8 cellular contexts compared by ENCODE assay signal in the genomic region with DNA sequence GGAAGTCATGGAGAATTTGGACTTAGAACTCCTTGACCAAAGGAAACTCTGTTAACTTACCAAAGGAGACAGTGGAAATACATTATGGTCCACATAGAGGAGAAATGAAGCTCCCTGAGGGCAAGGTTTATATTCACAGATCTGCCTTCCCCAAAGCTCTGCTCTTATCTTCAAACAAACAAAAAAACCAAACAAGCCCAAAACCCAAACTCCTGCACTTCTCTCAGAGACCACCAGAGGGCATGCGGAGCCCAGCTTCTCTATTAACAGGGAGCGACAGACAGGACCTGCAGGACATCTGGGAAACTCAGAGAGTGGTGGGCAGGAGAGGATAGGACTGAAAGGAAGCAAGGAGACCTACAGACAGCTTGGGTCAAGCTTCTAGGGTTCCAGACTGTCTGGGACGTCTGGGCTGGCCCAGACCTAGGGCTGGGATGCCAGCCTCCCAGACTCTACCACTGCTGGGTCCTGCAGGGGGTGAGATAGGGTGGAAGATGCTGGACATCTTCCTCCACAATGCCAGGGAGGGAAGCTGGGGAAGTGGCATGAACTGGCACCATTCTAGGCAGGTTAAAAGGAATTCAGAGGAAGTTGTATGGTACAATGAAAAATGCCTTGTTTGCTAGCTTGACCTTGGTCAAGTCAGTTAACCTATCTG. TPM values are rescaled to one million over a fixed set of nuclear protein-coding genes. Genes with fewer than 3 reads are reported as not detected.
DNase-seq lines count a peak whose midpoint lies in the region; ATAC-seq, FAIRE-seq and TF ChIP-seq lines count a peak whose summit lies in the region.

No MANE protein-coding gene starts in this region.

- H3K36me3 ChIP-seq in CD8-positive, alpha-beta memory T cell (ENCODE audit: insufficient read depth, low read length) = no peaks in the 10 kb centered on the region
- peaks cover 9% of the 10 kb centered on the region for H3K36me3 ChIP-seq in OCI-LY3 (replicated peaks; ENCODE audit: low read depth, low read length)
- H3K36me3 ChIP-seq in esophagus muscularis mucosa = no peaks in the 10 kb centered on the region
- H3K36me3 ChIP-seq in tibial nerve = peaks cover 0 to 21% (median 0%) of the 10 kb centered on the region in 3 donors

- no peak overlapping the region for H2AFZ ChIP-seq in OCI-LY3 (ENCODE audit: low read depth, low read length)

- peaks cover 19% of the 10 kb centered on the region for H3K27me3 ChIP-seq in CD8-positive, alpha-beta memory T cell (ENCODE audit: insufficient read depth, low read length, poor library complexity, severe bottlenecking)
- H3K27me3 ChIP-seq in OCI-LY3 (ENCODE audit: low read depth, low read length) (no peaks in the 10 kb centered on the region), esophagus muscularis mucosa (peaks cover 0 to 99% (median 74%) of the 10 kb centered on the region in 4 donors), tibial nerve (peaks cover 0 to 74% of the 10 kb centered on the region in 2 donors)

- H3K4me1 ChIP-seq in CD8-positive, alpha-beta memory T cell (ENCODE audit: insufficient read depth, low read length) = peaks cover 45% of the 10 kb centered on the region
- H3K4me1 ChIP-seq in OCI-LY3 (ENCODE audit: low read length) (peaks cover 46% of the 10 kb centered on the region), esophagus muscularis mucosa (peaks cover 11 to 45% (median 26%) of the 10 kb centered on the region in 4 donors), tibial nerve (peaks cover 0 to 54% (median 23%) of the 10 kb centered on the region in 4 donors)

- TF ChIP-seq POLR2A in esophagus muscularis mucosa (IDR thresholded peaks at IDR 0.05; ENCODE audit: low read depth) = no peak
- no peak for TF ChIP-seq POLR2A in tibial nerve (IDR thresholded peaks at IDR 0.05)

- H3K9me3 Mint-ChIP-seq in CD8-positive, alpha-beta memory T cell = no peaks in the 10 kb centered on the region
- no peaks in the 10 kb centered on the region for H3K9me3 Mint-ChIP-seq in natural killer cell treated with Interleukin-12 subunit alpha and Interleukin-12 subunit beta and Interleukin-15 and Interleukin-18, amount 100 ng/mL, for 72 hours

- peak; percentile 52 to 81 (median 70) for DNase-seq in CD8-positive, alpha-beta memory T cell
- peak; percentile 83 for DNase-seq in HTR-8/SVneo (ENCODE audit: insufficient read length, low spot score)
- DNase-seq in activated T-cell treated with anti-CD3 and anti-CD28 coated beads for 4 hours = peak; percentile 70
- DNase-seq in esophagus muscularis mucosa (ENCODE audit: extremely low spot score) = no peak
- no peak for DNase-seq in natural killer cell treated with Interleukin-12 subunit alpha and Interleukin-12 subunit beta and Interleukin-15 and Interleukin-18, amount 100 ng/mL, for 72 hours (ENCODE audit: low spot score)
- peak; percentile 59 to 82 for DNase-seq in tibial nerve (ENCODE audit: low spot score in 2 of 2)

- peaks cover 26% of the 10 kb centered on the region for H3K79me2 ChIP-seq in OCI-LY3 (ENCODE audit: low read length)

- CTCF ChIA-PET in CD8-positive, alpha-beta memory T cell (lab: Charles Lee) = interaction anchor here (0.7 to 23.1 kb wide), 22 partner anchors 8 to 480 kb away, joined by 3 to 1010 read pairs (median 6); partner anchors contain the start of genes BCS1L and ZNF142

- no peaks in the 10 kb centered on the region for H3K36me3 Mint-ChIP-seq in CD8-positive, alpha-beta memory T cell
- H3K36me3 Mint-ChIP-seq in natural killer cell treated with Interleukin-12 subunit alpha and Interleukin-12 subunit beta and Interleukin-15 and Interleukin-18, amount 100 ng/mL, for 72 hours = no peaks in the 10 kb centered on the region

- POLR2A ChIA-PET in CD8-positive, alpha-beta memory T cell (lab: Charles Lee) = interaction anchor here (0.9 to 4.0 kb wide), 3 partner anchors 16 to 21 kb away, joined by 3 to 54 read pairs (median 5); no protein-coding TSS in a partner anchor

- peaks cover 35 to 38% of the 10 kb centered on the region in 2 donors for H3K27me3 Mint-ChIP-seq in CD8-positive, alpha-beta memory T cell
- H3K27me3 Mint-ChIP-seq in natural killer cell treated with Interleukin-12 subunit alpha and Interleukin-12 subunit beta and Interleukin-15 and Interleukin-18, amount 100 ng/mL, for 72 hours = peaks cover 44 to 57% of the 10 kb centered on the region in 2 donors

- H3K27ac ChIP-seq in CD8-positive, alpha-beta memory T cell (ENCODE audit: low read depth, low read length) = no peak overlapping the region
- H3K27ac ChIP-seq in OCI-LY3 (ENCODE audit: low read length) (peak overlapping the region; percentile 10; the same call in 1 of the 2 replicates), esophagus muscularis mucosa (replicated peaks in 1 of 4) (no peak overlapping the region), tibial nerve (no peak overlapping the region)

- peak overlapping the region; percentile 95 for H3K4me2 ChIP-seq in OCI-LY3 (ENCODE audit: low read length)

- H3K9ac ChIP-seq in OCI-LY3 (ENCODE audit: low read length) = no peak overlapping the region

- H3K4me1 Mint-ChIP-seq in CD8-positive, alpha-beta memory T cell = peaks cover 34 to 51% (median 41%) of the 10 kb centered on the region in 3 donors
- H3K4me1 Mint-ChIP-seq in natural killer cell treated with Interleukin-12 subunit alpha and Interleukin-12 subunit beta and Interleukin-15 and Interleukin-18, amount 100 ng/mL, for 72 hours (ENCODE audit: low read depth in 2 of 2) = peaks cover 10 to 22% of the 10 kb centered on the region in 2 donors

- no peak overlapping the region for H3K4me3 ChIP-seq in CD8-positive, alpha-beta memory T cell (ENCODE audit: low read length)
- no peak overlapping the region for H3K4me3 ChIP-seq in OCI-LY3 (ENCODE audit: low read length)
- H3K4me3 ChIP-seq in esophagus muscularis mucosa = no peak overlapping the region
- H3K4me3 ChIP-seq in tibial nerve = no peak overlapping the region

- intact Hi-C loops in esophagus muscularis mucosa (cut with DNase I) = loop anchor here (1.0 kb wide), 1 partner anchor 22 kb away; no protein-coding TSS in a partner anchor

- 0% methylated on average over 3 of the region's 3 CpGs for WGBS in esophagus muscularis mucosa
- WGBS in tibial nerve, 2 donors = 0 to 4% methylated on average over 3 of the region's 3 CpGs

- peak overlapping the region in 5 of 8 donors; percentile 47 to 77 (median 66) for H3K27ac Mint-ChIP-seq in CD8-positive, alpha-beta memory T cell
- H3K27ac Mint-ChIP-seq in natural killer cell treated with Interleukin-12 subunit alpha and Interleukin-12 subunit beta and Interleukin-15 and Interleukin-18, amount 100 ng/mL, for 72 hours = no peak overlapping the region

- FAIRE-seq in HTR-8/SVneo (lab: Jason Lieb, UNC) = no peak

- TF ChIP-seq EP300 in esophagus muscularis mucosa (IDR thresholded peaks at IDR 0.05) (no peak), tibial nerve (IDR thresholded peaks at IDR 0.05) (no peak)

- peak overlapping the region in 1 of 7 donors; percentile 35 for H3K4me3 Mint-ChIP-seq in CD8-positive, alpha-beta memory T cell
- H3K4me3 Mint-ChIP-seq in natural killer cell treated with Interleukin-12 subunit alpha and Interleukin-12 subunit beta and Interleukin-15 and Interleukin-18, amount 100 ng/mL, for 72 hours = no peak overlapping the region

- H4K20me1 ChIP-seq in OCI-LY3 (ENCODE audit: insufficient read depth, low read length) = no peaks in the 10 kb centered on the region

- peak; percentile 85 for TF ChIP-seq CTCF in OCI-LY3 (IDR thresholded peaks at IDR 0.05; ENCODE audit: low read depth, low read length)
- peak; percentile 85 to 98 (median 93) for TF ChIP-seq CTCF in esophagus muscularis mucosa (IDR thresholded peaks at IDR 0.05)
- peak; percentile 82 to 95 (median 92) for TF ChIP-seq CTCF in tibial nerve (IDR thresholded peaks at IDR 0.05)

- peak; percentile 21 to 68 for ATAC-seq in natural killer cell treated with Interleukin-12 subunit alpha and Interleukin-12 subunit beta and Interleukin-15 and Interleukin-18, amount 100 ng/mL, for 72 hours
- no peak for ATAC-seq in HG02759 (IDR thresholded peaks at IDR 0.05; ENCODE audit: unreplicated experiment)

- H3K9me3 ChIP-seq in CD8-positive, alpha-beta memory T cell (ENCODE audit: low read length) = no peaks in the 10 kb centered on the region
- H3K9me3 ChIP-seq in OCI-LY3 (ENCODE audit: insufficient read depth, low read length) (no peaks in the 10 kb centered on the region), esophagus muscularis mucosa (no peaks in the 10 kb centered on the region), tibial nerve (no peaks in the 10 kb centered on the region)

RNA-seq across cellular contexts. Expression of gene WNT10A, which starts 4.0 kb away (rescaled TPM):
- 1 to 10 TPM; 1.0 to 1.5 TPM for total RNA-seq in CD8-positive, alpha-beta memory T cell
- polyA plus RNA-seq in CD8-positive, alpha-beta memory T cell = 1.1 TPM
- total RNA-seq in esophagus muscularis mucosa (under 1 TPM in 1 of 4 donors, not detected in 3; 0.17 TPM), tibial nerve (1 to 10 TPM in 1 of 4 donors, under 1 TPM in 2, not detected in 1; 0.21 to 1.3 (median 0.39) TPM)
- total RNA-seq in natural killer cell treated with Interleukin-12 subunit alpha and Interleukin-12 subunit beta and Interleukin-15 and Interleukin-18, amount 100 ng/mL, for 72 hours = not detected

RNA-seq across cellular contexts. Expression of gene WNT6, which starts 17.1 kb away (rescaled TPM):
- under 1 TPM; 0.27 to 0.42 TPM for total RNA-seq in CD8-positive, alpha-beta memory T cell
- 0.39 TPM for polyA plus RNA-seq in CD8-positive, alpha-beta memory T cell
- total RNA-seq in esophagus muscularis mucosa (10 to 100 TPM in 2 of 4 donors, 1 to 10 TPM in 2; 2.9 to 14.3 (median 8.0) TPM), tibial nerve (10 to 100 TPM; 26.1 to 81.5 (median 48.2) TPM)
- not detected for total RNA-seq in natural killer cell treated with Interleukin-12 subunit alpha and Interleukin-12 subunit beta and Interleukin-15 and Interleukin-18, amount 100 ng/mL, for 72 hours

RNA-seq across cellular contexts. Expression of gene PRKAG3, which starts 45.1 kb away (rescaled TPM):
- not detected for total RNA-seq in CD8-positive, alpha-beta memory T cell
- polyA plus RNA-seq in CD8-positive, alpha-beta memory T cell = not detected
- total RNA-seq in esophagus muscularis mucosa (not detected), tibial nerve (not detected)
- total RNA-seq in natural killer cell treated with Interleukin-12 subunit alpha and Interleukin-12 subunit beta and Interleukin-15 and Interleukin-18, amount 100 ng/mL, for 72 hours = not detected

Comparison
In these comparisons a context has a peak if more than half of its experiments do, and no peak if none do; other contexts are left out.
1. DNase-seq: peak in CD8-positive, alpha-beta memory T cell (5 of 5), HTR-8/SVneo (single experiment), activated T-cell treated with anti-CD3 and anti-CD28 coated beads for 4 hours (single experiment) and tibial nerve (2 of 2); none in esophagus muscularis mucosa (single experiment) and natural killer cell treated with Interleukin-12 subunit alpha and Interleukin-12 subunit beta and Interleukin-15 and Interleukin-18, amount 100 ng/mL, for 72 hours (single experiment).
2. H3K27ac Mint-ChIP-seq: peak in CD8-positive, alpha-beta memory T cell (5 of 8); none in natural killer cell treated with Interleukin-12 subunit alpha and Interleukin-12 subunit beta and Interleukin-15 and Interleukin-18, amount 100 ng/mL, for 72 hours (0 of 2).
3. Peak in every context shown above with its lines, with median percentiles within 50 percentile points of each other: CTCF ChIP-seq.